In genomic region chr19:10431943-10432735, GRCh38 we compare ENCODE assay signal across 2 cellular contexts.
A peak's percentile ranks its signal among the peaks of the same experiment; 100 is the strongest.
TF ChIP-seq lines count a peak whose summit lies in the region.

No MANE protein-coding gene starts in this region.

TF ChIP-seq in GM23338, 12 proteins besides CTCF, POLR2A, EP300 and RAD21:
- TF ChIP-seq CREB1 (CRISPR knock-in tag; IDR thresholded peaks at IDR 0.05; ENCODE audit: low read depth) (0 out of 2 replicates have a peak, but pooled peaks have one; percentile 12), EZH2 (IDR thresholded peaks at IDR 0.05; ENCODE audit: low read depth, unreplicated experiment) (peak; percentile 39), STAT1 (IDR thresholded peaks at IDR 0.05; ENCODE audit: unreplicated experiment) (no peak)

TF ChIP-seq in K562, 482 proteins besides CTCF, POLR2A, EP300 and RAD21 (continues in another document):
- TF ChIP-seq, protein P1, sequence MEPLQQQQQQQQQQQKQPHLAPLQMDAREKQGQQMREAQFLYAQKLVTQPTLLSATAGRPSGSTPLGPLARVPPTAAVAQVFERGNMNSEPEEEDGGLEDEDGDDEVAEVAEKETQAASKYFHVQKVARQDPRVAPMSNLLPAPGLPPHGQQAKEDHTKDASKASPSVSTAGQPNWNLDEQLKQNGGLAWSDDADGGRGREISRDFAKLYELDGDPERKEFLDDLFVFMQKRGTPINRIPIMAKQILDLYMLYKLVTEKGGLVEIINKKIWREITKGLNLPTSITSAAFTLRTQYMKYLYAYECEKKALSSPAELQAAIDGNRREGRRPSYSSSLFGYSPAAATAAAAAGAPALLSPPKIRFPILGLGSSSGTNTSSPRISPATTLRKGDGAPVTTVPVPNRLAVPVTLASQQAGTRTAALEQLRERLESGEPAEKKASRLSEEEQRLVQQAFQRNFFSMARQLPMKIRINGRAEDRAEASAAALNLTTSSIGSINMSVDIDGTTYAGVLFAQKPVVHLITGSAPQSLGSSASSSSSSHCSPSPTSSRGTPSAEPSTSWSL (CRISPR knock-in tag; IDR thresholded peaks at IDR 0.05; ENCODE audit: borderline replicate concordance), result no peak
- TF ChIP-seq UBTF (IDR thresholded peaks at IDR 0.05; ENCODE audit: borderline replicate concordance in 1 of 2, low read depth in 2 of 2, low read length in 2 of 2), result peak in 1 of 2 experiments; percentile 35; a peak in 1 of 4 replicates
- TF ChIP-seq MYC (IDR thresholded peaks at IDR 0.05; ENCODE audit: low read depth, low read length), result peak; percentile 62; the same call in 1 of the 2 replicates
- TF ChIP-seq MYC (CRISPR knock-in tag; IDR thresholded peaks at IDR 0.05; ENCODE audit: borderline replicate concordance, low read depth), result no peak
- TF ChIP-seq MXI1 (IDR thresholded peaks at IDR 0.05; ENCODE audit: low read depth, low read length), result peak; percentile 14; the same call in 1 of the 2 replicates
- TF ChIP-seq CREBBP (IDR thresholded peaks at IDR 0.05; ENCODE audit: low read depth, low read length), result no peak
- no peak for TF ChIP-seq ZNF583 (CRISPR knock-in tag; IDR thresholded peaks at IDR 0.05)
- 0 out of 2 replicates have a peak, but pooled peaks have one; percentile 26 for TF ChIP-seq SIN3B (IDR thresholded peaks at IDR 0.05; ENCODE audit: low read depth)
- TF ChIP-seq, protein P2, sequence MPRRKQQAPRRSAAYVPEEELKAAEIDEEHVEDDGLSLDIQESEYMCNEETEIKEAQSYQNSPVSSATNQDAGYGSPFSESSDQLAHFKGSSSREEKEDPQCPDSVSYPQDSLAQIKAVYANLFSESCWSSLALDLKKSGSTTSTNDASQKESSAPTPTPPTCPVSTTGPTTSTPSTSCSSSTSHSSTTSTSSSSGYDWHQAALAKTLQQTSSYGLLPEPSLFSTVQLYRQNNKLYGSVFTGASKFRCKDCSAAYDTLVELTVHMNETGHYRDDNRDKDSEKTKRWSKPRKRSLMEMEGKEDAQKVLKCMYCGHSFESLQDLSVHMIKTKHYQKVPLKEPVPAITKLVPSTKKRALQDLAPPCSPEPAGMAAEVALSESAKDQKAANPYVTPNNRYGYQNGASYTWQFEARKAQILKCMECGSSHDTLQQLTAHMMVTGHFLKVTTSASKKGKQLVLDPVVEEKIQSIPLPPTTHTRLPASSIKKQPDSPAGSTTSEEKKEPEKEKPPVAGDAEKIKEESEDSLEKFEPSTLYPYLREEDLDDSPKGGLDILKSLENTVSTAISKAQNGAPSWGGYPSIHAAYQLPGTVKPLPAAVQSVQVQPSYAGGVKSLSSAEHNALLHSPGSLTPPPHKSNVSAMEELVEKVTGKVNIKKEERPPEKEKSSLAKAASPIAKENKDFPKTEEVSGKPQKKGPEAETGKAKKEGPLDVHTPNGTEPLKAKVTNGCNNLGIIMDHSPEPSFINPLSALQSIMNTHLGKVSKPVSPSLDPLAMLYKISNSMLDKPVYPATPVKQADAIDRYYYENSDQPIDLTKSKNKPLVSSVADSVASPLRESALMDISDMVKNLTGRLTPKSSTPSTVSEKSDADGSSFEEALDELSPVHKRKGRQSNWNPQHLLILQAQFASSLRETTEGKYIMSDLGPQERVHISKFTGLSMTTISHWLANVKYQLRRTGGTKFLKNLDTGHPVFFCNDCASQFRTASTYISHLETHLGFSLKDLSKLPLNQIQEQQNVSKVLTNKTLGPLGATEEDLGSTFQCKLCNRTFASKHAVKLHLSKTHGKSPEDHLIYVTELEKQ (CRISPR knock-in tag; IDR thresholded peaks at IDR 0.05), result no peak
- TF ChIP-seq, protein P3, sequence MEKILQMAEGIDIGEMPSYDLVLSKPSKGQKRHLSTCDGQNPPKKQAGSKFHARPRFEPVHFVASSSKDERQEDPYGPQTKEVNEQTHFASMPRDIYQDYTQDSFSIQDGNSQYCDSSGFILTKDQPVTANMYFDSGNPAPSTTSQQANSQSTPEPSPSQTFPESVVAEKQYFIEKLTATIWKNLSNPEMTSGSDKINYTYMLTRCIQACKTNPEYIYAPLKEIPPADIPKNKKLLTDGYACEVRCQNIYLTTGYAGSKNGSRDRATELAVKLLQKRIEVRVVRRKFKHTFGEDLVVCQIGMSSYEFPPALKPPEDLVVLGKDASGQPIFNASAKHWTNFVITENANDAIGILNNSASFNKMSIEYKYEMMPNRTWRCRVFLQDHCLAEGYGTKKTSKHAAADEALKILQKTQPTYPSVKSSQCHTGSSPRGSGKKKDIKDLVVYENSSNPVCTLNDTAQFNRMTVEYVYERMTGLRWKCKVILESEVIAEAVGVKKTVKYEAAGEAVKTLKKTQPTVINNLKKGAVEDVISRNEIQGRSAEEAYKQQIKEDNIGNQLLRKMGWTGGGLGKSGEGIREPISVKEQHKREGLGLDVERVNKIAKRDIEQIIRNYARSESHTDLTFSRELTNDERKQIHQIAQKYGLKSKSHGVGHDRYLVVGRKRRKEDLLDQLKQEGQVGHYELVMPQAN (IDR thresholded peaks at IDR 0.05; ENCODE audit: borderline replicate concordance), result 0 out of 2 replicates have a peak, but pooled peaks have one; percentile 14
- TF ChIP-seq SMARCA4 (IDR thresholded peaks at IDR 0.05), result no peak
- TF ChIP-seq, protein P4, sequence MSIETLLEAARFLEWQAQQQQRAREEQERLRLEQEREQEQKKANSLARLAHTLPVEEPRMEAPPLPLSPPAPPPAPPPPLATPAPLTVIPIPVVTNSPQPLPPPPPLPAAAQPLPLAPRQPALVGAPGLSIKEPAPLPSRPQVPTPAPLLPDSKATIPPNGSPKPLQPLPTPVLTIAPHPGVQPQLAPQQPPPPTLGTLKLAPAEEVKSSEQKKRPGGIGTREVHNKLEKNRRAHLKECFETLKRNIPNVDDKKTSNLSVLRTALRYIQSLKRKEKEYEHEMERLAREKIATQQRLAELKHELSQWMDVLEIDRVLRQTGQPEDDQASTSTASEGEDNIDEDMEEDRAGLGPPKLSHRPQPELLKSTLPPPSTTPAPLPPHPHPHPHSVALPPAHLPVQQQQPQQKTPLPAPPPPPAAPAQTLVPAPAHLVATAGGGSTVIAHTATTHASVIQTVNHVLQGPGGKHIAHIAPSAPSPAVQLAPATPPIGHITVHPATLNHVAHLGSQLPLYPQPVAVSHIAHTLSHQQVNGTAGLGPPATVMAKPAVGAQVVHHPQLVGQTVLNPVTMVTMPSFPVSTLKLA (conservative IDR thresholded peaks at IDR 0.05), result peak in 1 of 2 experiments; percentile 57; a peak in 2 of 4 replicates
- no peak for TF ChIP-seq TFAM (CRISPR knock-in tag; conservative IDR thresholded peaks at IDR 0.05)
- TF ChIP-seq GATAD2B (IDR thresholded peaks at IDR 0.05; ENCODE audit: borderline replicate concordance), result peak; percentile 81; the same call in 1 of the 2 replicates
- TF ChIP-seq GTF2E2 (tag; IDR thresholded peaks at IDR 0.05), result peak; percentile 23; the same call in 1 of the 2 replicates
- no peak for TF ChIP-seq ZNF324 (CRISPR knock-in tag; IDR thresholded peaks at IDR 0.05)
- TF ChIP-seq KDM5B (IDR thresholded peaks at IDR 0.05; ENCODE audit: insufficient replicate concordance, low read depth, low read length), result peak; percentile 30
- peak; percentile 71; the same call in 1 of the 2 replicates for TF ChIP-seq ETS1 (conservative IDR thresholded peaks at IDR 0.05; ENCODE audit: control insufficient read depth, low read depth, low read length)
- TF ChIP-seq PPARD (CRISPR knock-in tag; IDR thresholded peaks at IDR 0.05), result no peak
- no peak for TF ChIP-seq SRF (CRISPR knock-in tag; IDR thresholded peaks at IDR 0.05)
- peak; percentile 55 for TF ChIP-seq NBN (IDR thresholded peaks at IDR 0.05; ENCODE audit: low read depth)
- peak; percentile 87 for TF ChIP-seq ZBTB2 (IDR thresholded peaks at IDR 0.05)
- peak; percentile 31 for TF ChIP-seq BHLHE40 (IDR thresholded peaks at IDR 0.05; ENCODE audit: low read length)
- TF ChIP-seq KAT2B (IDR thresholded peaks at IDR 0.05; ENCODE audit: low read depth, low read length), result no peak
- TF ChIP-seq, protein P5, sequence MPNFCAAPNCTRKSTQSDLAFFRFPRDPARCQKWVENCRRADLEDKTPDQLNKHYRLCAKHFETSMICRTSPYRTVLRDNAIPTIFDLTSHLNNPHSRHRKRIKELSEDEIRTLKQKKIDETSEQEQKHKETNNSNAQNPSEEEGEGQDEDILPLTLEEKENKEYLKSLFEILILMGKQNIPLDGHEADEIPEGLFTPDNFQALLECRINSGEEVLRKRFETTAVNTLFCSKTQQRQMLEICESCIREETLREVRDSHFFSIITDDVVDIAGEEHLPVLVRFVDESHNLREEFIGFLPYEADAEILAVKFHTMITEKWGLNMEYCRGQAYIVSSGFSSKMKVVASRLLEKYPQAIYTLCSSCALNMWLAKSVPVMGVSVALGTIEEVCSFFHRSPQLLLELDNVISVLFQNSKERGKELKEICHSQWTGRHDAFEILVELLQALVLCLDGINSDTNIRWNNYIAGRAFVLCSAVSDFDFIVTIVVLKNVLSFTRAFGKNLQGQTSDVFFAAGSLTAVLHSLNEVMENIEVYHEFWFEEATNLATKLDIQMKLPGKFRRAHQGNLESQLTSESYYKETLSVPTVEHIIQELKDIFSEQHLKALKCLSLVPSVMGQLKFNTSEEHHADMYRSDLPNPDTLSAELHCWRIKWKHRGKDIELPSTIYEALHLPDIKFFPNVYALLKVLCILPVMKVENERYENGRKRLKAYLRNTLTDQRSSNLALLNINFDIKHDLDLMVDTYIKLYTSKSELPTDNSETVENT (CRISPR knock-in tag; IDR thresholded peaks at IDR 0.05), result peak; percentile 72; the same call in 1 of the 2 replicates
- TF ChIP-seq, protein P6, sequence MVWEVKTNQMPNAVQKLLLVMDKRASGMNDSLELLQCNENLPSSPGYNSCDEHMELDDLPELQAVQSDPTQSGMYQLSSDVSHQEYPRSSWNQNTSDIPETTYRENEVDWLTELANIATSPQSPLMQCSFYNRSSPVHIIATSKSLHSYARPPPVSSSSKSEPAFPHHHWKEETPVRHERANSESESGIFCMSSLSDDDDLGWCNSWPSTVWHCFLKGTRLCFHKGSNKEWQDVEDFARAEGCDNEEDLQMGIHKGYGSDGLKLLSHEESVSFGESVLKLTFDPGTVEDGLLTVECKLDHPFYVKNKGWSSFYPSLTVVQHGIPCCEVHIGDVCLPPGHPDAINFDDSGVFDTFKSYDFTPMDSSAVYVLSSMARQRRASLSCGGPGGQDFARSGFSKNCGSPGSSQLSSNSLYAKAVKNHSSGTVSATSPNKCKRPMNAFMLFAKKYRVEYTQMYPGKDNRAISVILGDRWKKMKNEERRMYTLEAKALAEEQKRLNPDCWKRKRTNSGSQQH (CRISPR knock-in tag; IDR thresholded peaks at IDR 0.05), result no peak
- TF ChIP-seq PHF8 (IDR thresholded peaks at IDR 0.05; ENCODE audit: borderline replicate concordance, low read length), result peak; percentile 61; the same call in 1 of the 2 replicates
- peak; percentile 87 for TF ChIP-seq CTCFL (IDR thresholded peaks at IDR 0.05; ENCODE audit: borderline replicate concordance, insufficient read depth, low read depth, low read length, poor library complexity, severe bottlenecking)
